27 cellular contexts compared by ENCODE assay signal in the genomic region with DNA sequence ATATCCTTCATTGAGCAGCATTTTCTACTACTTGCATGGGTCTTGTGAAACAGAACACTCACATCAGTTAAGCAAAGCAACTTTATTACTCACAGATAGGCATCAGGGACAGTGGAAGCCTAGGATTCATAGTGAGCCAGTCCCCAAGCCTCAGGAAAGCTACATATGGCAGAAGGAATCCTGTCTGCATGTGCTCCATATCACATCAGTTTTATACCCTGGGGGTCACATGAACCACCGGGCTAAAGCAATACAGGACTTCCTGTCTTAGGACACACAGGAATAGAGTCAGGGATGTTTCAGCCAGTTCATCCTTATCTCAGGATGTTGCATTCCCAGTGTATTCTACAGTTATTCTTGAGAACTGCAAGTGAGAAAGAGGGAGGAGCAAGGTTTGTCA. TPM values are rescaled to one million over a fixed set of nuclear protein-coding genes. Genes with fewer than 3 reads are reported as not detected.
"Had no signal": no experiment of that assay in that cellular context is flagged by ENCODE, and none has a peak within 500 bp of the region (broad histone marks: within the 10 kb centered on the region; RNA-seq: fewer than 3 reads in every experiment).

No MANE protein-coding gene starts in this region.

- H3K4me3 ChIP-seq: stomach, suprapubic skin, testis, thoracic aorta, thyroid gland, tibial artery, tibial nerve, transverse colon, upper lobe of left lung, upper lobe of right lung, uterus, vagina had no signal

- DNase-seq: stimulated activated CD4-positive, alpha-beta T cell treated with anti-CD3 and anti-CD28 coated beads, Interleukin-2, amount 100 ng/mL, for 48 hours; stimulated activated CD4-positive, alpha-beta T cell treated with anti-CD3 and anti-CD28 coated beads, Interleukin-4, amount 100 ng/mL, for 1 hour; stimulated activated CD4-positive, alpha-beta T cell treated with anti-CD3 and anti-CD28 coated beads, Interleukin-4, amount 100 ng/mL, for 24 hours; stimulated activated CD4-positive, alpha-beta T cell treated with anti-CD3 and anti-CD28 coated beads, Interleukin-4, amount 100 ng/mL, for 4 hours; stimulated activated CD8-positive, alpha-beta memory T cell treated with anti-CD3 and anti-CD28 coated beads, Interleukin-4, amount 100 ng/mL, for 48 hours; stimulated activated naive B cell treated with anti-CD40 and anti-IgM and Interleukin-4, amounts not matched to agents 10 μg/mL and 1 μg/mL and 100 μg/mL, for 72 hours; stimulated activated naive CD4-positive, alpha-beta T cell; stimulated activated naive CD4-positive, alpha-beta T cell treated with Interleukin-2 at 50 U/mL for 16 hours; stimulated activated naive CD8-positive, alpha-beta T cell treated with anti-CD3 and anti-CD28 coated beads, Interleukin-15, amount 100 ng/mL, for 72 hours; stimulated activated naive CD8-positive, alpha-beta T cell treated with anti-CD3 and anti-CD28 coated beads, Interleukin-15, Interleukin-2, amounts not matched to agents 100 U/mL and 50 U/mL, for 24 hours; stomach; substantia nigra; testis; thyroid gland; tibial artery; transverse colon; upper lobe of left lung; upper lobe of right lung; uterus had no signal

- H3K9me3 ChIP-seq: testis, thyroid gland, upper lobe of right lung, uterus, vagina had no signal

- H3K36me3 ChIP-seq: stomach, suprapubic skin, thoracic aorta, thyroid gland, tibial artery, tibial nerve, transverse colon, upper lobe of left lung, upper lobe of right lung, uterus, vagina had no signal

- FAIRE-seq: urothelium cell line had no signal

- H3K27ac ChIP-seq: stomach, suprapubic skin, testis, thoracic aorta, thyroid gland, tibial artery, tibial nerve, transverse colon, upper lobe of left lung, upper lobe of right lung, uterus, vagina had no signal

- H3K27me3 ChIP-seq: stomach, testis, thyroid gland, tibial nerve, upper lobe of left lung, vagina had no signal

- H3K4me1 ChIP-seq: stomach, suprapubic skin, testis, thyroid gland, tibial artery, tibial nerve, transverse colon, upper lobe of left lung, upper lobe of right lung, uterus, vagina had no signal

RNA-seq across cellular contexts. Expression of a gene that starts 15.1 kb away (rescaled TPM):
- total RNA-seq: stomach, subcutaneous adipose tissue, suprapubic skin, thoracic aorta, thyroid gland, transverse colon, upper lobe of right lung, ureter, urinary bladder, uterus, vagina had no signal
- polyA plus RNA-seq: stomach, urinary bladder had no signal
